Comparison of ENCODE assay signal across 9 cellular contexts in genomic region chr20:6053776-6054688, GRCh38. TPM values are rescaled to one million over a fixed set of nuclear protein-coding genes. Genes with fewer than 3 reads are reported as not detected.
DNase-seq lines count a peak whose midpoint lies in the region; ATAC-seq, FAIRE-seq and TF ChIP-seq lines count a peak whose summit lies in the region.
"Had no signal": no experiment of that assay in that cellular context is flagged by ENCODE, and none has a peak within 500 bp of the region (broad histone marks: within the 10 kb centered on the region; RNA-seq: fewer than 3 reads in every experiment).

Gene LRRN4 (minus strand): TSS chr20:6054060. CDS start chr20:6052799, 1,261 bp downstream.

- peak within 1 kb of the TSS; percentile 23 for H3K4me3 Mint-ChIP-seq in CD8-positive, alpha-beta T cell
- no peak within 1 kb of the TSS for H3K4me3 Mint-ChIP-seq in activated CD8-positive, alpha-beta T cell treated with anti-CD3 and anti-CD28 coated beads for 36 hours

- intact Hi-C loops in CD8-positive, alpha-beta T cell (cut with DNase I, micrococcal nuclease) = no loop called here
- intact Hi-C loops in activated CD8-positive, alpha-beta T cell treated with anti-CD3 and anti-CD28 coated beads for 36 hours (cut with micrococcal nuclease) = no loop called here

- CTCF ChIA-PET in CD8-positive, alpha-beta T cell (lab: Charles Lee) = interaction anchor here (1.2 kb wide), 1 partner anchor 14 kb away, joined by 5 read pairs; no protein-coding TSS in a partner anchor
- CTCF ChIA-PET in activated CD8-positive, alpha-beta T cell treated with anti-CD3 and anti-CD28 coated beads for 36 hours (lab: Charles Lee) = no interaction called here

- FAIRE-seq in frontal cortex (lab: Jason Lieb, UNC) = no peak

- no peak for TF ChIP-seq CTCF in CD8-positive, alpha-beta T cell (IDR thresholded peaks at IDR 0.05)
- TF ChIP-seq CTCF in activated CD8-positive, alpha-beta T cell treated with anti-CD3 and anti-CD28 coated beads for 36 hours (IDR thresholded peaks at IDR 0.05) = no peak

- no peaks in the 10 kb centered on the region for H3K36me3 ChIP-seq in CD8-positive, alpha-beta T cell (ENCODE audit: insufficient read depth, low read length)

- no peak for ATAC-seq in CD8-positive, alpha-beta T cell
- no peak for ATAC-seq in activated CD8-positive, alpha-beta T cell treated with anti-CD3 and anti-CD28 coated beads for 36 hours

- H3K9me3 ChIP-seq in CD8-positive, alpha-beta T cell (ENCODE audit: low read length) = no peaks in the 10 kb centered on the region

- peaks cover 32% of the 10 kb centered on the region for H3K27me3 Mint-ChIP-seq in CD8-positive, alpha-beta T cell (ENCODE audit: low read depth)
- H3K27me3 Mint-ChIP-seq in activated CD8-positive, alpha-beta T cell treated with anti-CD3 and anti-CD28 coated beads for 36 hours = peaks cover 29% of the 10 kb centered on the region

- no peaks in the 10 kb centered on the region for H3K27me3 ChIP-seq in CD8-positive, alpha-beta T cell (ENCODE audit: insufficient read depth, low read length)

- no peaks in the 10 kb centered on the region for H3K36me3 Mint-ChIP-seq in CD8-positive, alpha-beta T cell
- H3K36me3 Mint-ChIP-seq in activated CD8-positive, alpha-beta T cell treated with anti-CD3 and anti-CD28 coated beads for 36 hours (ENCODE audit: low read depth) = no peaks in the 10 kb centered on the region

- POLR2A ChIA-PET in CD8-positive, alpha-beta T cell (lab: Charles Lee) = no interaction called here
- POLR2A ChIA-PET in activated CD8-positive, alpha-beta T cell treated with anti-CD3 and anti-CD28 coated beads for 36 hours (lab: Charles Lee) = no interaction called here

- H3K4me1 Mint-ChIP-seq in CD8-positive, alpha-beta T cell (ENCODE audit: low read depth) = peaks cover 6% of the 10 kb centered on the region
- H3K4me1 Mint-ChIP-seq in activated CD8-positive, alpha-beta T cell treated with anti-CD3 and anti-CD28 coated beads for 36 hours (ENCODE audit: low read depth) = peaks cover 5% of the 10 kb centered on the region

- no peak within 1 kb of the TSS for H3K4me3 ChIP-seq in CD8-positive, alpha-beta T cell (ENCODE audit: low read depth, low read length)

- H3K27ac ChIP-seq in CD8-positive, alpha-beta T cell (ENCODE audit: low read depth, low read length) = no peak within 1 kb of the TSS

- no peak within 1 kb of the TSS for H3K27ac Mint-ChIP-seq in CD8-positive, alpha-beta T cell
- no peak within 1 kb of the TSS for H3K27ac Mint-ChIP-seq in activated CD8-positive, alpha-beta T cell treated with anti-CD3 and anti-CD28 coated beads for 36 hours

- no peaks in the 10 kb centered on the region for H3K9me3 Mint-ChIP-seq in CD8-positive, alpha-beta T cell
- H3K9me3 Mint-ChIP-seq in activated CD8-positive, alpha-beta T cell treated with anti-CD3 and anti-CD28 coated beads for 36 hours = no peaks in the 10 kb centered on the region

- DNase-seq in CD8-positive, alpha-beta T cell = no peak
- DNase-seq in HT-29 (ENCODE audit: low spot score) = peak; percentile 86
- peak; percentile 45 for DNase-seq in RPMI7951 (ENCODE audit: low read depth)
- peak; percentile 68 for DNase-seq in iPS-NIHi11 (ENCODE audit: low spot score)
- no peak for DNase-seq in effector CD8-positive, alpha-beta T cell (lab: John Stamatoyannopoulos, UW)
- DNase-seq in mucosa of gallbladder (ENCODE audit: low spot score) = no peak
- no peak for DNase-seq in frontal cortex (ENCODE audit: low spot score in 2 of 2)
- DNase-seq in activated CD8-positive, alpha-beta T cell treated with anti-CD3 and anti-CD28 coated beads for 36 hours = no peak
- DNase-seq: activated CD4-positive, alpha-beta T cell treated with anti-CD3 and anti-CD28 coated beads, Interleukin-2, amount 50 U/mL, for 48 hours had no signal

- no peaks in the 10 kb centered on the region for H3K4me1 ChIP-seq in CD8-positive, alpha-beta T cell (ENCODE audit: insufficient read depth, low read length)

RNA-seq across cellular contexts. Expression of gene LRRN4, which starts in this region (rescaled TPM):
- total RNA-seq in CD8-positive, alpha-beta T cell = not detected
- total RNA-seq in HT-29 (2014; rRNA removed; shearing (Covaris generic)) = 1.3 and 1.7 TPM in 2 replicates
- not detected in 2 replicates for total RNA-seq in RPMI7951 (2014; rRNA removed; shearing (Covaris generic))
- total RNA-seq in mucosa of gallbladder = 0.43 TPM
- 0.41 TPM for total RNA-seq in frontal cortex
- total RNA-seq in activated CD8-positive, alpha-beta T cell treated with anti-CD3 and anti-CD28 coated beads for 36 hours = not detected

Comparison
In these comparisons a context has a peak if more than half of its experiments do, and no peak if none do; other contexts are left out.
1. Peak in DNase-seq in RPMI7951; RNA of the gene not detected or under 1 TPM.
2. DNase-seq: peak in HT-29 (single experiment) and iPS-NIHi11 (single experiment); none in CD8-positive, alpha-beta T cell (0 of 7), effector CD8-positive, alpha-beta T cell (single experiment), mucosa of gallbladder (single experiment), frontal cortex (0 of 2) and activated CD8-positive, alpha-beta T cell treated with anti-CD3 and anti-CD28 coated beads for 36 hours (single experiment).